Comparison of ENCODE assay signal across 8 cellular contexts in the genomic region with DNA sequence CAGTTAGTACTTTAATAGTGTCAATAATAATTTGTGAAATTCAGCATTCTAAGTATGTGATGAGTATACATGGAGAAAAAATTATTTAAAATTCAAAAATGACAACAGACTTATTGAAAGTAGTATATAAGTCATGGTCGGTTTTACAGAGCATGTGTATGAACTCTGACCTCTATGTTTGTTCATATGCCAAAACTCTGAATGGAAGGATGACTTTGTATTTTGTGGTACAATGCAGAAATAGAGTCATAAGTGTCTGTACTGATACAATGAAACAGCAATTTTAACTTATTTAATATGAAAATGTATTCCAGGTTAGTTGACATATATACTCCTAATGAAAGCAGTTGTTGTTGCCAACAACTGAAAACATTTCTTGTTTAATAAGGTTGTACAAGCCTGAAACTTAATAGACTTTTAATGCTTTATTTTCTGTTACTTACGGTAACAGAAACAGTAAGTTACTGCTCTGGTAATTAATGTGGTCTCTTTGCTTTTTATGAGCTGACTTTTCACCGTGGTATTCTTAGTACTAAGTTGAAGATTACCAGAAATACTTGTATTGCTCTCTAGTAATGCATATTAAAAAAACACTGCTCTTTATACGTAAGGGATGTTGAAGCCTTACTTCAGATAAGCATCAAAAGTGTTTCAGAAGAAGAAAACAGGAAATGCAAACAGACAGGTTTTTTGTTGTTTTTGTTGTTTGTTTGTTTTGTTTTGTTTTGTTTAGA. TPM values are rescaled to one million over a fixed set of nuclear protein-coding genes. Genes with fewer than 3 reads are reported as not detected.
DNase-seq lines count a peak whose midpoint lies in the region; ATAC-seq and TF ChIP-seq lines count a peak whose summit lies in the region.

No MANE protein-coding gene starts in this region.

- peaks cover 18% of the 10 kb centered on the region for H3K36me3 Mint-ChIP-seq in activated CD8-positive, alpha-beta memory T cell treated with anti-CD3 and anti-CD28 coated beads, Interleukin-2, amount 10 ng/mL, durations not matched to agents 7 days and 5 days
- H3K36me3 Mint-ChIP-seq in T-helper 2 cell treated with Interferon-gamma antibody and Interleukin-4, amounts not matched to agents 5 μg/mL and 100 μg/mL, for 36 hours (ENCODE audit: low read depth), result peaks cover 18% of the 10 kb centered on the region

- peaks cover 25% of the 10 kb centered on the region for H3K4me1 Mint-ChIP-seq in activated CD8-positive, alpha-beta memory T cell treated with anti-CD3 and anti-CD28 coated beads, Interleukin-2, amount 10 ng/mL, durations not matched to agents 7 days and 5 days
- H3K4me1 Mint-ChIP-seq in T-helper 2 cell treated with Interferon-gamma antibody and Interleukin-4, amounts not matched to agents 5 μg/mL and 100 μg/mL, for 36 hours (ENCODE audit: low read depth), result peaks cover 29% of the 10 kb centered on the region

- no peaks in the 10 kb centered on the region for H3K27me3 ChIP-seq in stomach smooth muscle (ENCODE audit: control insufficient read depth in 1 of 2, insufficient read depth in 2 of 2, low read length in 2 of 2)

- H3K4me3 Mint-ChIP-seq in activated CD8-positive, alpha-beta memory T cell treated with anti-CD3 and anti-CD28 coated beads, Interleukin-2, amount 10 ng/mL, durations not matched to agents 7 days and 5 days, result peak overlapping the region; percentile 94
- H3K4me3 Mint-ChIP-seq in T-helper 2 cell treated with Interferon-gamma antibody and Interleukin-4, amounts not matched to agents 5 μg/mL and 100 μg/mL, for 36 hours, result peak overlapping the region; percentile 98

- CTCF ChIA-PET in activated CD8-positive, alpha-beta memory T cell treated with anti-CD3 and anti-CD28 coated beads, Interleukin-2, amount 10 ng/mL, durations not matched to agents 7 days and 5 days (lab: Charles Lee), result no interaction called here

- H3K9me3 ChIP-seq in stomach smooth muscle (ENCODE audit: control insufficient read depth in 2 of 2, low read length in 2 of 2), result no peaks in the 10 kb centered on the region

- peak overlapping the region; percentile 92 for H3K27ac Mint-ChIP-seq in activated CD8-positive, alpha-beta memory T cell treated with anti-CD3 and anti-CD28 coated beads, Interleukin-2, amount 10 ng/mL, durations not matched to agents 7 days and 5 days
- peak overlapping the region; percentile 98 for H3K27ac Mint-ChIP-seq in T-helper 2 cell treated with Interferon-gamma antibody and Interleukin-4, amounts not matched to agents 5 μg/mL and 100 μg/mL, for 36 hours

- no peak for DNase-seq in activated CD8-positive, alpha-beta memory T cell treated with anti-CD3 and anti-CD28 coated beads, Interleukin-2, amount 10 ng/mL, durations not matched to agents 7 days and 5 days
- DNase-seq in activated CD8-positive, alpha-beta memory T cell treated with anti-CD3 and anti-CD28 coated beads for 24 hours, result no peak
- DNase-seq in T-helper 2 cell treated with Interferon-gamma antibody and Interleukin-4, amounts not matched to agents 5 μg/mL and 100 μg/mL, for 36 hours (ENCODE audit: low spot score), result no peak
- DNase-seq in foreskin fibroblast, result peak in 1 of 2 donors; percentile 36
- DNase-seq in SHP77 (lab: John Stamatoyannopoulos, UW), result no peak
- DNase-seq in mucosa of gallbladder (ENCODE audit: low spot score), result no peak

- no peaks in the 10 kb centered on the region for H3K27me3 Mint-ChIP-seq in activated CD8-positive, alpha-beta memory T cell treated with anti-CD3 and anti-CD28 coated beads, Interleukin-2, amount 10 ng/mL, durations not matched to agents 7 days and 5 days
- no peaks in the 10 kb centered on the region for H3K27me3 Mint-ChIP-seq in T-helper 2 cell treated with Interferon-gamma antibody and Interleukin-4, amounts not matched to agents 5 μg/mL and 100 μg/mL, for 36 hours (ENCODE audit: low read depth)

- H3K27ac ChIP-seq in stomach smooth muscle (ENCODE audit: low read length), result no peak overlapping the region

- H3K4me3 ChIP-seq in foreskin fibroblast (ENCODE audit: low read depth in 1 of 2, low read length in 2 of 2), result peak overlapping the region; percentile 79 to 95
- H3K4me3 ChIP-seq in stomach smooth muscle (ENCODE audit: low read length in 2 of 2), result peak overlapping the region; percentile 72 to 95

- H3K36me3 ChIP-seq in stomach smooth muscle (ENCODE audit: control insufficient read depth in 2 of 2, insufficient read depth in 2 of 2, low read length in 2 of 2), result peaks cover 0 to 2% of the 10 kb centered on the region in 2 donors

- H3K9me3 Mint-ChIP-seq in activated CD8-positive, alpha-beta memory T cell treated with anti-CD3 and anti-CD28 coated beads, Interleukin-2, amount 10 ng/mL, durations not matched to agents 7 days and 5 days (ENCODE audit: low read depth), result no peaks in the 10 kb centered on the region
- H3K9me3 Mint-ChIP-seq in T-helper 2 cell treated with Interferon-gamma antibody and Interleukin-4, amounts not matched to agents 5 μg/mL and 100 μg/mL, for 36 hours, result no peaks in the 10 kb centered on the region

- no peak for TF ChIP-seq CTCF in foreskin fibroblast (IDR thresholded peaks at IDR 0.05; ENCODE audit: low read depth, low read length)

- ATAC-seq in activated CD8-positive, alpha-beta memory T cell treated with anti-CD3 and anti-CD28 coated beads, Interleukin-2, amount 10 ng/mL, durations not matched to agents 7 days and 5 days, result no peak
- ATAC-seq in HG03460 (IDR thresholded peaks at IDR 0.05; ENCODE audit: unreplicated experiment), result no peak

- peak overlapping the region in 1 of 2 donors; percentile 88 for H3K9ac ChIP-seq in stomach smooth muscle (ENCODE audit: low read length in 2 of 2)

- peaks cover 5% of the 10 kb centered on the region for H3K4me1 ChIP-seq in stomach smooth muscle (ENCODE audit: control insufficient read depth, insufficient read depth, low read length)

RNA-seq across cellular contexts. Expression of gene UBE2K, which starts 1.9 kb away (rescaled TPM):
- total RNA-seq in activated CD8-positive, alpha-beta memory T cell treated with anti-CD3 and anti-CD28 coated beads, Interleukin-2, amount 10 ng/mL, durations not matched to agents 7 days and 5 days, result 10 to 100 TPM; 75.4 to 90.4 TPM
- total RNA-seq in mucosa of gallbladder, result 56.2 TPM
